19 cellular contexts compared by ENCODE assay signal in genomic region chr3:32553459-32553858, GRCh38.
"Had no signal": no experiment of that assay in that cellular context is flagged by ENCODE, and none has a peak within 500 bp of the region (broad histone marks: within the 10 kb centered on the region; RNA-seq: fewer than 3 reads in every experiment).

No MANE protein-coding gene starts in this region.

- H3K36me3 ChIP-seq: lower lobe of right lung, tibial nerve, uterus had no signal

- FAIRE-seq: islet of Langerhans had no signal

- H3K27ac ChIP-seq: coronary artery, foreskin keratinocyte, lower lobe of right lung, tibial nerve, uterus, VCaP had no signal

- H3K9me3 ChIP-seq: lower lobe of right lung, tibial nerve, uterus had no signal

- H3K27me3 ChIP-seq: foreskin keratinocyte, tibial nerve, uterus had no signal

- DNase-seq: activated CD4-positive, alpha-beta T cell treated with anti-CD3 and anti-CD28 coated beads, Interleukin-2, amount 50 U/mL, for 1 hour; activated CD4-positive, CD25-positive, alpha-beta regulatory T cell treated with anti-CD3 and anti-CD28 coated beads, Interleukin-2, amount 50 U/mL, for 72 hours; activated CD8-positive, alpha-beta memory T cell treated with anti-CD3 and anti-CD28 coated beads, Interleukin-2, amount 50 U/mL, for 4 hours; activated naive CD4-positive, alpha-beta T cell treated with anti-CD3 and anti-CD28 coated beads for 36 hours; activated T-cell treated with anti-CD3 and anti-CD28 coated beads, Interleukin-2, amount 50 U/mL, for 4 hours; foreskin keratinocyte; glutamatergic neuron; hippocampal formation; left colon; lower lobe of right lung; nucleus accumbens; retina; stimulated activated CD4-positive, alpha-beta T cell treated with anti-CD3 and anti-CD28 coated beads, Interleukin-2, amount 100 ng/mL, for 24 hours; uterus had no signal

- H3K4me3 ChIP-seq: coronary artery, lower lobe of right lung, tibial nerve, uterus had no signal

- H3K4me1 ChIP-seq: foreskin keratinocyte, uterus had no signal

- ATAC-seq: activated T-cell treated with anti-CD3 and anti-CD28 coated beads, Interleukin-2, amount 50 U/mL, for 4 hours; foreskin keratinocyte; left colon; natural killer cell treated with Interleukin-12 subunit alpha and Interleukin-12 subunit beta and Interleukin-15 and Interleukin-18, amount 100 ng/mL, for 72 hours had no signal
